Comparison of ENCODE assay signal across 29 cellular contexts in genomic region chr2:99597616-99598015, GRCh38.
DNase-seq lines count a peak whose midpoint lies in the region; ATAC-seq and TF ChIP-seq lines count a peak whose summit lies in the region.
"Had no signal": no experiment of that assay in that cellular context is flagged by ENCODE, and none has a peak within 500 bp of the region (broad histone marks: within the 10 kb centered on the region; RNA-seq: fewer than 3 reads in every experiment).

No MANE protein-coding gene starts in this region.

- H3K36me3 ChIP-seq in GM23248 (ENCODE audit: low read depth) (no peaks in the 10 kb centered on the region), fibroblast of lung (ENCODE audit: control insufficient read depth, insufficient read depth, low read length) (no peaks in the 10 kb centered on the region), smooth muscle cell (ENCODE audit: low read depth) (no peaks in the 10 kb centered on the region)
- H3K36me3 ChIP-seq: gastrocnemius medialis, pancreas, thyroid gland had no signal

- H4K20me1 ChIP-seq in GM23248 (ENCODE audit: insufficient read depth) (no peaks in the 10 kb centered on the region), fibroblast of lung (ENCODE audit: control insufficient read depth, extremely low read depth, insufficient read depth, low read length) (no peaks in the 10 kb centered on the region), smooth muscle cell (ENCODE audit: low read depth) (no peaks in the 10 kb centered on the region)

- ATAC-seq in GM21619 (IDR thresholded peaks at IDR 0.05; ENCODE audit: unreplicated experiment) = no peak
- ATAC-seq in GM19328 (IDR thresholded peaks at IDR 0.05; ENCODE audit: unreplicated experiment) = no peak
- ATAC-seq in activated T-cell treated with anti-CD3 and anti-CD28 coated beads, Interleukin-2, amount 50 U/mL, for 4 hours = no peak
- ATAC-seq: CD8-positive, alpha-beta T cell; gastrocnemius medialis; left ventricle myocardium superior; natural killer cell; pancreas had no signal

- H3F3A ChIP-seq in GM23248 (ENCODE audit: insufficient read depth) = 0 out of 2 replicates have a peak, but pooled peaks cover 3% of the 10 kb centered on the region
- peaks cover 4% of the 10 kb centered on the region for H3F3A ChIP-seq in smooth muscle cell (ENCODE audit: low read depth)

- H3K27me3 Mint-ChIP-seq in activated T-cell treated with anti-CD3 and anti-CD28 coated beads, Interleukin-2, amount 50 U/mL, for 4 hours (ENCODE audit: low read depth) = peaks cover 4% of the 10 kb centered on the region

- H3K9me2 ChIP-seq in GM23248 (ENCODE audit: insufficient read depth) = no peaks in the 10 kb centered on the region

- DNase-seq in GM23248 (peak; percentile 62), NCI-H2227 treated with DMSO at 0.1 percent for 48 hours (lab: John Stamatoyannopoulos, UW) (peak; percentile 24), fibroblast of lung (ENCODE audit: low read depth in 2 of 2) (peak; percentile 28 to 96), smooth muscle cell (lab: John Stamatoyannopoulos, UW; ENCODE audit: unreplicated experiment) (no peak), NCI-H526 (lab: John Stamatoyannopoulos, UW) (no peak)
- DNase-seq in activated T-cell treated with anti-CD3 and anti-CD28 coated beads, Interleukin-2, amount 50 U/mL, for 4 hours = no peak
- DNase-seq: activated CD4-positive, alpha-beta T cell treated with anti-CD3 and anti-CD28 coated beads for 48 hours; activated naive CD4-positive, alpha-beta T cell treated with anti-CD3 and anti-CD28 coated beads, Interleukin-2, amount 50 U/mL, for 16 hours; CD8-positive, alpha-beta T cell; gastrocnemius medialis; H7; left ventricle myocardium superior; natural killer cell; NCI-H1048; NCI-H187; NCI-H2171 treated with DMSO at 0.1 percent for 48 hours; NCI-H774; pancreas; stimulated activated CD4-positive, alpha-beta T cell treated with anti-CD3 and anti-CD28 coated beads, Interleukin-12 subunit alpha, Interleukin-12 subunit beta, amount 100 ng/mL, for 4 hours; stimulated activated CD4-positive, alpha-beta T cell treated with anti-CD3 and anti-CD28 coated beads, Interleukin-4, amount 100 ng/mL, for 4 hours; stimulated activated naive CD4-positive, alpha-beta T cell; thyroid gland had no signal

- H3K9me3 Mint-ChIP-seq in activated T-cell treated with anti-CD3 and anti-CD28 coated beads, Interleukin-2, amount 50 U/mL, for 4 hours = no peaks in the 10 kb centered on the region
- H3K9me3 Mint-ChIP-seq: CD8-positive, alpha-beta T cell; mesothelial cell of epicardium; natural killer cell had no signal

- H3K27ac ChIP-seq in GM23248 (no peak overlapping the region), fibroblast of lung (ENCODE audit: insufficient read depth, low read length) (no peak overlapping the region), smooth muscle cell (ENCODE audit: low read depth) (no peak overlapping the region)
- H3K27ac ChIP-seq: ascending aorta, gastrocnemius medialis, pancreas, RWPE1, SK-N-MC, thyroid gland, VCaP had no signal

- no peak overlapping the region for H3K9ac ChIP-seq in GM23248
- H3K9ac ChIP-seq in fibroblast of lung (ENCODE audit: insufficient read depth, low read length) = no peak overlapping the region
- H3K9ac ChIP-seq in smooth muscle cell (ENCODE audit: low read depth) = no peak overlapping the region

- H3K4me1 Mint-ChIP-seq in activated T-cell treated with anti-CD3 and anti-CD28 coated beads, Interleukin-2, amount 50 U/mL, for 4 hours (ENCODE audit: low read depth) = no peaks in the 10 kb centered on the region
- H3K4me1 Mint-ChIP-seq: natural killer cell had no signal

- H3K27me3 ChIP-seq in GM23248 (replicated peaks; ENCODE audit: insufficient read depth) (no peaks in the 10 kb centered on the region), fibroblast of lung (ENCODE audit: control insufficient read depth, insufficient read depth, low read length) (no peaks in the 10 kb centered on the region), smooth muscle cell (ENCODE audit: low read depth) (no peaks in the 10 kb centered on the region)
- H3K27me3 ChIP-seq: ascending aorta, pancreas, thyroid gland had no signal

- in situ Hi-C loops in GM23248 (cut with MboI) = no loop called here

- peaks cover 2% of the 10 kb centered on the region for H3K36me3 Mint-ChIP-seq in activated T-cell treated with anti-CD3 and anti-CD28 coated beads, Interleukin-2, amount 50 U/mL, for 4 hours (ENCODE audit: insufficient read depth)
- H3K36me3 Mint-ChIP-seq: natural killer cell had no signal

- no peak overlapping the region for H2AFZ ChIP-seq in GM23248
- no peak overlapping the region for H2AFZ ChIP-seq in fibroblast of lung (ENCODE audit: low read length)
- no peak overlapping the region for H2AFZ ChIP-seq in smooth muscle cell (ENCODE audit: low read depth)

- H3K79me2 ChIP-seq in GM23248 (ENCODE audit: insufficient read depth) = no peaks in the 10 kb centered on the region
- no peaks in the 10 kb centered on the region for H3K79me2 ChIP-seq in fibroblast of lung (ENCODE audit: control insufficient read depth, insufficient read depth, low read length)
- H3K79me2 ChIP-seq in smooth muscle cell (ENCODE audit: low read depth) = no peaks in the 10 kb centered on the region

- WGBS in GM23248 (ENCODE audit: low coverage in 1 of 2, low lambda C conversion rate in 2 of 2, missing lambda C conversion rate in 2 of 2), 2 experiments = 50 to 60% methylated on average over 9 of the region's 9 CpGs
- WGBS in smooth muscle cell (ENCODE audit: low lambda C conversion rate) = 35% methylated on average over 9 of the region's 9 CpGs

- peaks cover 15% of the 10 kb centered on the region for H3K4me1 ChIP-seq in GM23248 (ENCODE audit: insufficient read depth)
- H3K4me1 ChIP-seq in fibroblast of lung (ENCODE audit: control insufficient read depth, extremely low read depth, insufficient read depth, low read length) = peaks cover 3% of the 10 kb centered on the region
- H3K4me1 ChIP-seq in smooth muscle cell (ENCODE audit: low read depth) = peaks cover 5% of the 10 kb centered on the region
- H3K4me1 ChIP-seq: ascending aorta, gastrocnemius medialis, pancreas, thyroid gland had no signal

- no peak overlapping the region for H3K4me3 Mint-ChIP-seq in activated T-cell treated with anti-CD3 and anti-CD28 coated beads, Interleukin-2, amount 50 U/mL, for 4 hours
- H3K4me3 Mint-ChIP-seq: CD8-positive, alpha-beta T cell; mesothelial cell of epicardium; natural killer cell had no signal

- H3K4me3 ChIP-seq in GM23248 = no peak overlapping the region
- no peak overlapping the region for H3K4me3 ChIP-seq in fibroblast of lung (replicated peaks in 1 of 4; ENCODE audit: control extremely low read depth in 1 of 4, insufficient read depth in 1 of 4, low read depth in 3 of 4, low read length in 4 of 4)
- no peak overlapping the region for H3K4me3 ChIP-seq in smooth muscle cell
- H3K4me3 ChIP-seq: ascending aorta, gastrocnemius medialis, pancreas, SK-N-MC, thyroid gland had no signal

- no peak overlapping the region for H3K4me2 ChIP-seq in GM23248 (ENCODE audit: unreplicated experiment)
- H3K4me2 ChIP-seq in fibroblast of lung (ENCODE audit: extremely low read depth, insufficient read depth, low read length) = no peak overlapping the region
- H3K4me2 ChIP-seq in smooth muscle cell = peak overlapping the region; percentile 43

- TF ChIP-seq CTCF in fibroblast of lung (conservative IDR thresholded peaks at IDR 0.05 in 1 of 2, IDR thresholded peaks at IDR 0.05 in 1 of 2; ENCODE audit: low read depth in 1 of 2, low read length in 2 of 2) = no peak
- no peak for TF ChIP-seq CTCF in smooth muscle cell (IDR thresholded peaks at IDR 0.05; ENCODE audit: borderline replicate concordance, insufficient read depth, poor library complexity, severe bottlenecking)

- no peaks in the 10 kb centered on the region for H3K9me3 ChIP-seq in GM23248 (ENCODE audit: low read depth)
- H3K9me3 ChIP-seq in fibroblast of lung (ENCODE audit: control insufficient read depth, insufficient read depth, low read depth, low read length) = no peaks in the 10 kb centered on the region
- no peaks in the 10 kb centered on the region for H3K9me3 ChIP-seq in smooth muscle cell (replicated peaks; ENCODE audit: low read depth)
- H3K9me3 ChIP-seq: ascending aorta, gastrocnemius medialis, pancreas, thyroid gland had no signal

Comparison
In these comparisons a context has a peak if more than half of its experiments do, and no peak if none do; other contexts are left out.
1. DNase-seq: peak in GM23248 (single experiment), NCI-H2227 treated with DMSO at 0.1 percent for 48 hours (single experiment) and fibroblast of lung (2 of 2); none in smooth muscle cell (single experiment), NCI-H526 (0 of 2) and activated T-cell treated with anti-CD3 and anti-CD28 coated beads, Interleukin-2, amount 50 U/mL, for 4 hours (single experiment).